ENCODE assay signal across 22 cellular contexts in genomic region chr11:26073646-26074045, GRCh38.
DNase-seq lines count a peak whose midpoint lies in the region; ATAC-seq, FAIRE-seq and TF ChIP-seq lines count a peak whose summit lies in the region.
"Had no signal": no experiment of that assay in that cellular context is flagged by ENCODE, and none has a peak within 500 bp of the region (broad histone marks: within the 10 kb centered on the region; RNA-seq: fewer than 3 reads in every experiment).

No MANE protein-coding gene starts in this region.

- H3K27ac ChIP-seq in OCI-LY7 (ENCODE audit: low read depth, low read length, poor library complexity, severe bottlenecking): no peak overlapping the region
- peak overlapping the region; percentile 14 to 18 for H3K27ac ChIP-seq in kidney (ENCODE audit: low read depth in 2 of 2, low read length in 2 of 2)
- no peak overlapping the region for H3K27ac ChIP-seq in smooth muscle cell (ENCODE audit: low read depth)
- H3K27ac ChIP-seq: BLaER1 had no signal

- DNase-seq in DMS 273 (lab: John Stamatoyannopoulos, UW; ENCODE audit: unreplicated experiment) (peak; percentile 77), NCI-H524 (lab: John Stamatoyannopoulos, UW) (peak; percentile 73 to 93), OCI-LY7 (ENCODE audit: low spot score) (no peak), kidney (no peak), smooth muscle cell (lab: John Stamatoyannopoulos, UW; ENCODE audit: unreplicated experiment) (no peak), MG63 (no peak), ecto neural progenitor cell (ENCODE audit: low spot score) (no peak)
- DNase-seq: CD4-positive, CD25-positive, alpha-beta regulatory T cell; GOT3; HFFc6; KBM-7; MM.1S; NCI-H2081; NCI-H345; NCI-H510A treated with DMSO at 0.1 percent for 48 hours; SIG-M5; SK-N-SH; SW 1271 had no signal

- CTCF ChIA-PET in OCI-LY7 (lab: Charles Lee; ENCODE audit: unreplicated experiment): interaction anchor here (2.4 kb wide), 1 partner anchor 13 kb away, joined by 10 read pairs; no protein-coding TSS in a partner anchor

- FAIRE-seq in kidney (lab: Jason Lieb, UNC): no peak
- FAIRE-seq: RCC 7860 had no signal

- H3K4me2 ChIP-seq in OCI-LY7 (ENCODE audit: low read length) (no peak overlapping the region), smooth muscle cell (no peak overlapping the region)
- H3K4me2 ChIP-seq: BLaER1, SK-N-SH had no signal

- BruUV-seq in OCI-LY7 (replicated peaks; lab: Mats Ljungman, UMichigan): no TSS peak

- H3K9me3 ChIP-seq in OCI-LY7 (ENCODE audit: low read length) (peaks cover 8% of the 10 kb centered on the region; the same call in 1 of the 2 replicates), kidney (ENCODE audit: control insufficient read depth in 1 of 2, low read length in 2 of 2) (no peaks in the 10 kb centered on the region), smooth muscle cell (replicated peaks; ENCODE audit: low read depth) (no peaks in the 10 kb centered on the region), MG63 (no peaks in the 10 kb centered on the region)
- H3K9me3 ChIP-seq: BLaER1, HAP-1, SK-N-SH had no signal

- no peaks in the 10 kb centered on the region for H3K9me2 ChIP-seq in OCI-LY7 (ENCODE audit: insufficient read depth, low read length)
- H3K9me2 ChIP-seq: SK-N-SH had no signal

- H3K27me3 ChIP-seq in smooth muscle cell (ENCODE audit: low read depth) (no peaks in the 10 kb centered on the region), MG63 (no peaks in the 10 kb centered on the region)
- H3K27me3 ChIP-seq: BLaER1 had no signal

- POLR2A ChIA-PET in OCI-LY7 (lab: Charles Lee): interaction anchor here (0.9 to 7.6 kb wide), 6 partner anchors 9 to 844 kb away, joined by 3 to 66 read pairs (median 4); no protein-coding TSS in a partner anchor

- peaks cover 5% of the 10 kb centered on the region for H3K4me1 ChIP-seq in OCI-LY7 (ENCODE audit: insufficient read depth, low read length, poor library complexity, severe bottlenecking)
- peaks cover 0 to 10% of the 10 kb centered on the region in 2 donors for H3K4me1 ChIP-seq in kidney (ENCODE audit: control insufficient read depth in 1 of 2, insufficient read depth in 1 of 2, low read depth in 1 of 2, low read length in 2 of 2)
- H3K4me1 ChIP-seq in smooth muscle cell (ENCODE audit: low read depth): no peaks in the 10 kb centered on the region
- H3K4me1 ChIP-seq: BLaER1, HAP-1 had no signal

- intact Hi-C loops in OCI-LY7 (cut with micrococcal nuclease; ENCODE audit: unreplicated experiment) (no loop called here), kidney (cut with DNase I) (no loop called here)

- no peak for TF ChIP-seq CTCF in OCI-LY7 (conservative IDR thresholded peaks at IDR 0.05; ENCODE audit: low read length)
- TF ChIP-seq CTCF in kidney (IDR thresholded peaks at IDR 0.05; ENCODE audit: borderline replicate concordance, extremely low read depth, insufficient read depth): no peak
- TF ChIP-seq CTCF in smooth muscle cell (IDR thresholded peaks at IDR 0.05; ENCODE audit: borderline replicate concordance, insufficient read depth, poor library complexity, severe bottlenecking): no peak

- H3F3A ChIP-seq in smooth muscle cell (ENCODE audit: low read depth): no peaks in the 10 kb centered on the region

- H2AFZ ChIP-seq in OCI-LY7 (ENCODE audit: low read length): peak overlapping the region; percentile 0; the same call in 1 of the 2 replicates
- H2AFZ ChIP-seq in smooth muscle cell (ENCODE audit: low read depth): no peak overlapping the region

- H3K79me2 ChIP-seq in OCI-LY7 (ENCODE audit: insufficient read depth, low read depth, low read length) (no peaks in the 10 kb centered on the region), smooth muscle cell (ENCODE audit: low read depth) (no peaks in the 10 kb centered on the region)

- ATAC-seq in HG03039 (IDR thresholded peaks at IDR 0.05; ENCODE audit: unreplicated experiment): no peak

- H4K20me1 ChIP-seq in OCI-LY7 (ENCODE audit: insufficient read depth, low read length) (no peaks in the 10 kb centered on the region), smooth muscle cell (ENCODE audit: low read depth) (no peaks in the 10 kb centered on the region)
- H4K20me1 ChIP-seq: BLaER1 had no signal

- no peaks in the 10 kb centered on the region for H3K36me3 ChIP-seq in OCI-LY7 (ENCODE audit: insufficient read depth, low read length)
- H3K36me3 ChIP-seq in kidney (ENCODE audit: control insufficient read depth in 1 of 2, insufficient read depth in 2 of 2, low read length in 2 of 2): no peaks in the 10 kb centered on the region
- H3K36me3 ChIP-seq in smooth muscle cell (ENCODE audit: low read depth): no peaks in the 10 kb centered on the region
- H3K36me3 ChIP-seq in MG63: no peaks in the 10 kb centered on the region
- H3K36me3 ChIP-seq: BLaER1, HAP-1 had no signal

- no peak overlapping the region for H3K9ac ChIP-seq in kidney (ENCODE audit: low read length in 2 of 2)
- H3K9ac ChIP-seq in smooth muscle cell (ENCODE audit: low read depth): no peak overlapping the region
- H3K9ac ChIP-seq: BLaER1, SK-N-SH had no signal

- H3K4me3 ChIP-seq in OCI-LY7 (ENCODE audit: low read depth, low read length, poor library complexity, severe bottlenecking) (no peak overlapping the region), kidney (ENCODE audit: low read length in 2 of 2) (no peak overlapping the region), smooth muscle cell (no peak overlapping the region), MG63 (no peak overlapping the region)
- H3K4me3 ChIP-seq: BLaER1, HAP-1 had no signal

Comparison
In these comparisons a context has a peak if more than half of its experiments do, and no peak if none do; other contexts are left out.
1. DNase-seq: peak in DMS 273 (single experiment) and NCI-H524 (2 of 2); none in OCI-LY7 (single experiment), kidney (single experiment), smooth muscle cell (single experiment), MG63 (single experiment) and ecto neural progenitor cell (single experiment).
2. H3K27ac ChIP-seq: peak in kidney (2 of 2); none in OCI-LY7 (single experiment) and smooth muscle cell (single experiment).